In the genomic region with DNA sequence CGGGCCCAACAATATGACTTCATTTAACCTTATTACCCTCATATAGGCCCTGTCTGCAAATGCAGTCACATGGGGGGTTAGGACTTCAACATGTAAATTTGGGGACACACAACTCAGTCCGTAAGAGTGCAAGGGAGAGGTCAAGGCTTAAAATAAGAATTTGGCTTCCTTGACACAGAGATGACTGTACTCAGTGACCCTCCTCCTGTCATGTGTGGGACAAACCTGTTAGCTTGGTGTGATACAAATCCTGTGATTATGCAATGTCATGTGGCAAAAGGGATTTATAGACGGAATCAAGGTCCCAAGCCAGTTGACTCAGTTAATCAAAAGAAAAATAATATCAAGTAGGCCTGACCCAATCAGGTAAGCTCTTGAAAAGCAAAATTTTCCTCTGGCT, we compare ENCODE assay signal across 7 cellular contexts.
"Had no signal": no experiment of that assay in that cellular context is flagged by ENCODE, and none has a peak within 500 bp of the region (broad histone marks: within the 10 kb centered on the region; RNA-seq: fewer than 3 reads in every experiment).

No MANE protein-coding gene starts in this region.

- H3K4me3 ChIP-seq: GM23248, HAP-1 had no signal

- DNase-seq: GM23248, GOT3, HFFc6, KBM-7 had no signal

- H2AFZ ChIP-seq: GM23248 had no signal

- ATAC-seq: HCT116 had no signal

- FAIRE-seq: HTR-8/SVneo had no signal

- H3K27ac ChIP-seq: GM23248 had no signal

- H3K36me3 ChIP-seq: HAP-1 had no signal

- H3K9ac ChIP-seq: GM23248 had no signal

- H3K4me1 ChIP-seq: HAP-1 had no signal
